ENCODE assay signal across 21 cellular contexts in the genomic region with DNA sequence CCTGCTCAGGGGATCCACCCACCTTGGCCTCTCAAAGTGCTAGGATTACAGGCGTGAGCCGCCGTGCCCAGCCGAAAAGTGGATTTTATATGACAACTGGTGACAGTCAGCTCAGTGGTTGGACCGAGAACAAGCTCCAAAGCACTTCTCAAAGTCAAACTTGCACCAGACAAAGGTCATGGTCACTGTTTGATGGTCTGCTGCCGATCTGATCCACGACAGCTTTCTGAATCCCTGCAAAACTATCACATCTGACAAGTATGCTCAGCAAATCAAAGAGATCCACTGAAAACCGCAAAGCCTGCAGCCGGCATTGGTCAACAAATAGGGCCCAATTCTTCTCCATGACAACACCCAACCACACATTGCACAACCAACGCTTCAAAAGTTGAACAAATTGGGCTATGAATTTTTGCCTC. TPM values are rescaled to one million over a fixed set of nuclear protein-coding genes. Genes with fewer than 3 reads are reported as not detected.
DNase-seq lines count a peak whose midpoint lies in the region; ATAC-seq and TF ChIP-seq lines count a peak whose summit lies in the region.
"Had no signal": no experiment of that assay in that cellular context is flagged by ENCODE, and none has a peak within 500 bp of the region (broad histone marks: within the 10 kb centered on the region; RNA-seq: fewer than 3 reads in every experiment).

No MANE protein-coding gene starts in this region.

- H3K36me3 ChIP-seq in Peyer's patch (no peaks in the 10 kb centered on the region), ascending aorta (no peaks in the 10 kb centered on the region)

- H3K9me3 ChIP-seq in Peyer's patch (no peaks in the 10 kb centered on the region), ascending aorta (peaks cover 0 to 11% of the 10 kb centered on the region in 2 donors)

- POLR2A ChIA-PET in WTC11 (lab: Charles Lee), result no interaction called here

- H3K4me3 ChIP-seq in Peyer's patch (no peak overlapping the region), ascending aorta (no peak overlapping the region)

- H3K4me3 Mint-ChIP-seq in CD14-positive monocyte (peak overlapping the region in 1 of 2 donors; percentile 36), WTC11 (no peak overlapping the region)
- H3K4me3 Mint-ChIP-seq: H9, HFFc6 had no signal

- H3K4me1 Mint-ChIP-seq in CD14-positive monocyte (peaks cover 6% of the 10 kb centered on the region), WTC11 (peaks cover 32% of the 10 kb centered on the region)

- ATAC-seq in WTC11, result no peak

- H3K9me3 Mint-ChIP-seq in CD14-positive monocyte, result peaks cover 0 to 33% (median 9%) of the 10 kb centered on the region in 7 donors
- H3K9me3 Mint-ChIP-seq in WTC11, result peaks cover 10% of the 10 kb centered on the region

- no peak for TF ChIP-seq POLR2A in Peyer's patch (IDR thresholded peaks at IDR 0.05)

- H3K4me1 ChIP-seq in Peyer's patch, result no peaks in the 10 kb centered on the region
- no peaks in the 10 kb centered on the region for H3K4me1 ChIP-seq in ascending aorta

- intact Hi-C loops in CD14-positive monocyte (cut with micrococcal nuclease), result no loop called here
- intact Hi-C loops in ascending aorta (cut with DNase I), result no loop called here

- CTCF ChIA-PET in WTC11 (lab: Charles Lee), result interaction anchor here (0.7 to 0.8 kb wide), 2 partner anchors 9 to 35 kb away, joined by 3 to 7 read pairs; no protein-coding TSS in a partner anchor

- H3K27ac ChIP-seq in Peyer's patch, result no peak overlapping the region
- no peak overlapping the region for H3K27ac ChIP-seq in ascending aorta
- H3K27ac ChIP-seq: C4-2B had no signal

- H3K27me3 Mint-ChIP-seq in CD14-positive monocyte (ENCODE audit: low read depth in 3 of 3), result peaks cover 0 to 3% (median 0%) of the 10 kb centered on the region in 3 donors
- H3K27me3 Mint-ChIP-seq in WTC11 (ENCODE audit: low read depth), result no peaks in the 10 kb centered on the region

- H3K27me3 ChIP-seq in Peyer's patch (no peaks in the 10 kb centered on the region), ascending aorta (no peaks in the 10 kb centered on the region)

- TF ChIP-seq CTCF in CD14-positive monocyte (IDR thresholded peaks at IDR 0.05), result no peak
- no peak for TF ChIP-seq CTCF in WTC11 (IDR thresholded peaks at IDR 0.05)
- TF ChIP-seq CTCF in Peyer's patch (IDR thresholded peaks at IDR 0.05), result no peak
- no peak for TF ChIP-seq CTCF in ascending aorta (IDR thresholded peaks at IDR 0.05)

- no peak for DNase-seq in CD14-positive monocyte (ENCODE audit: low spot score)
- peak; percentile 90 for DNase-seq in MV-4-11 (lab: John Stamatoyannopoulos, UW)
- DNase-seq in OCI-M1 (lab: John Stamatoyannopoulos, UW), result peak; percentile 51
- no peak for DNase-seq in WTC11 (ENCODE audit: low spot score)
- DNase-seq in Peyer's patch, result no peak
- no peak for DNase-seq in activated T-cell treated with anti-CD3 and anti-CD28 coated beads for 4 hours
- no peak for DNase-seq in ascending aorta (ENCODE audit: low spot score in 2 of 2)
- DNase-seq in H4 (ENCODE audit: low spot score), result no peak
- DNase-seq: DMS53, EL, H9, HFFc6, KBM-7, NCI-H1048, NCI-H1417 treated with DMSO at 0.1 percent for 48 hours, NCI-H187 treated with DMSO at 0.1 percent for 48 hours, NCI-H2107, NCI-H446 treated with DMSO at 0.1 percent for 48 hours, NCI-H526 treated with DMSO at 0.1 percent for 48 hours, SW 1271 had no signal

- H3K27ac Mint-ChIP-seq in CD14-positive monocyte, result peak overlapping the region in 4 of 7 donors; percentile 11 to 67 (median 54)
- H3K27ac Mint-ChIP-seq in WTC11, result no peak overlapping the region
- H3K27ac Mint-ChIP-seq: H9, HFFc6 had no signal

- no peaks in the 10 kb centered on the region for H3K36me3 Mint-ChIP-seq in CD14-positive monocyte
- no peaks in the 10 kb centered on the region for H3K36me3 Mint-ChIP-seq in WTC11

TF ChIP-seq in WTC11, 78 proteins besides CTCF, POLR2A, EP300 and RAD21:
- peak; percentile 40; the same call in 1 of the 2 replicates for TF ChIP-seq GABPB1 (CRISPR knock-in tag; IDR thresholded peaks at IDR 0.05)
- TF ChIP-seq CREM (CRISPR knock-in tag; IDR thresholded peaks at IDR 0.05), result no peak
- no peak for TF ChIP-seq RELA (CRISPR knock-in tag; IDR thresholded peaks at IDR 0.05; ENCODE audit: borderline replicate concordance)
- no peak for TF ChIP-seq JUN (CRISPR knock-in tag; IDR thresholded peaks at IDR 0.05)

RNA-seq across cellular contexts. Expression of gene NAA16, which starts 21.6 kb away (rescaled TPM):
- polyA plus RNA-seq in CD14-positive monocyte, result 1 to 10 TPM; 3.8 to 5.9 TPM
- total RNA-seq in WTC11 (2021) (30.5 to 32.5 TPM (median 32.4 TPM) in 3 replicates), Peyer's patch (10 to 100 TPM; 11.6 to 74.3 (median 16.6) TPM), ascending aorta (11.9 TPM)
- total RNA-seq in H4 (2014; rRNA removed; shearing (Covaris generic)), result 6.6 and 6.8 TPM in 2 replicates

RNA-seq across cellular contexts. Expression of gene MTRF1, which starts 26.1 kb away (rescaled TPM):
- 1 to 10 TPM; 4.0 to 6.0 TPM for polyA plus RNA-seq in CD14-positive monocyte
- total RNA-seq in WTC11 (2021) (12.9 to 16.2 TPM (median 14.9 TPM) in 3 replicates), Peyer's patch (10 to 100 TPM; 10.7 to 29.6 (median 21.4) TPM), ascending aorta (17.5 TPM)
- 4.4 and 9.1 TPM in 2 replicates for total RNA-seq in H4 (2014; rRNA removed; shearing (Covaris generic))

Comparison
In these comparisons a context has a peak if more than half of its experiments do, and no peak if none do; other contexts are left out.
1. DNase-seq: peak in MV-4-11 (single experiment) and OCI-M1 (single experiment); none in CD14-positive monocyte (single experiment), WTC11 (single experiment), Peyer's patch (0 of 3), activated T-cell treated with anti-CD3 and anti-CD28 coated beads for 4 hours (single experiment), ascending aorta (0 of 2) and H4 (single experiment).